ENCODE assay signal across 8 cellular contexts in the genomic region with DNA sequence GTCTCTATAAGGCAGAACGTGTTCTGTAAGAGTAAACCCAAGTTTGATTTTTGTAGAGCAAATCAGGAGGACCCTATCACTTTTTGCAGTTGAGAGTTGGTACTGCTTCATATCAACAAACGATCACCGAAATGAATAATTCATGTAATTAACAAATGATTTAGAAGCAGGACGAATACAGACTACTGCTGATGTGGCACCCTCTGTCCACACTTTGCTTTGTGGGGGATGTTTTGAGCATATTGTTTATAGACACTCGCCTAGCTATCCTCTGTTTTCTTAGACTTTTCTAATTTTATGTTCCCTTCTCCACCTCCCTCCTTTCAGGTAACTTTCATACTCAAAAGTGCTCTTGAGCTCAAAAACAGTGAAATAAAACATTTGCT. TPM values are rescaled to one million over a fixed set of nuclear protein-coding genes. Genes with fewer than 3 reads are reported as not detected.
DNase-seq lines count a peak whose midpoint lies in the region; ATAC-seq and TF ChIP-seq lines count a peak whose summit lies in the region.

No MANE protein-coding gene starts in this region.

- H3K27ac ChIP-seq in heart left ventricle (peak overlapping the region in 11 of 12 donors; percentile 8 to 98 (median 95)), left lung (peak overlapping the region; percentile 93 to 97), upper lobe of right lung (peak overlapping the region; percentile 95)

- peaks cover 0 to 43% (median 25%) of the 10 kb centered on the region in 12 donors for H3K4me1 ChIP-seq in heart left ventricle
- peaks cover 6 to 38% of the 10 kb centered on the region in 2 donors for H3K4me1 ChIP-seq in left lung
- H3K4me1 ChIP-seq in upper lobe of right lung: peaks cover 33% of the 10 kb centered on the region

- no peak for TF ChIP-seq CTCF in heart left ventricle (IDR thresholded peaks at IDR 0.05)
- TF ChIP-seq CTCF in left lung (IDR thresholded peaks at IDR 0.05): no peak
- no peak for TF ChIP-seq CTCF in upper lobe of right lung (IDR thresholded peaks at IDR 0.05)

- H3K27me3 ChIP-seq in heart left ventricle (no peaks in the 10 kb centered on the region), left lung (no peaks in the 10 kb centered on the region), upper lobe of right lung (no peaks in the 10 kb centered on the region)

- H3K9me3 ChIP-seq in heart left ventricle: no peaks in the 10 kb centered on the region
- no peaks in the 10 kb centered on the region for H3K9me3 ChIP-seq in left lung
- no peaks in the 10 kb centered on the region for H3K9me3 ChIP-seq in upper lobe of right lung

- no peak for DNase-seq in heart left ventricle
- no peak for DNase-seq in left cardiac atrium
- peak; percentile 27 for DNase-seq in amniotic epithelial cell (ENCODE audit: low read depth)
- no peak for DNase-seq in left lung
- no peak for DNase-seq in upper lobe of right lung
- no peak for DNase-seq in SIG-M5 treated with dmso at 0.1 percent for 504 hours (lab: John Stamatoyannopoulos, UW; ENCODE audit: unreplicated experiment)

- intact Hi-C loops in heart left ventricle (cut with DNase I) (loop anchor here in 7 of 10 donors (2.0 to 10.0 kb wide), 7 partner anchors 57 to 128 kb away; no protein-coding TSS in a partner anchor), left cardiac atrium (cut with DNase I) (no loop called here), left lung (cut with DNase I) (no loop called here), upper lobe of right lung (cut with DNase I) (no loop called here)

- no peak for TF ChIP-seq POLR2A in heart left ventricle (IDR thresholded peaks at IDR 0.05)

- ATAC-seq in heart left ventricle: no peak
- ATAC-seq in left cardiac atrium: no peak
- ATAC-seq in left lung: no peak
- no peak for ATAC-seq in upper lobe of right lung
- ATAC-seq in HG03039 (IDR thresholded peaks at IDR 0.05; ENCODE audit: unreplicated experiment): no peak
- no peak for ATAC-seq in GM21367 (IDR thresholded peaks at IDR 0.05; ENCODE audit: unreplicated experiment)

- H3K36me3 ChIP-seq in heart left ventricle (no peaks in the 10 kb centered on the region), left lung (no peaks in the 10 kb centered on the region), upper lobe of right lung (no peaks in the 10 kb centered on the region)

- 4 to 8% (median 6%) methylated on average over 5 of the region's 5 CpGs for WGBS in heart left ventricle, 4 donors

- H3K4me3 ChIP-seq in heart left ventricle (peak overlapping the region; percentile 66 to 95 (median 86)), left lung (peak overlapping the region; percentile 77 to 80), upper lobe of right lung (peak overlapping the region; percentile 92)

RNA-seq across cellular contexts. Expression of a gene that starts 1.6 kb away (rescaled TPM):
- 10 to 100 TPM in 8 of 9 donors, 1 to 10 TPM in 1; 9.7 to 18.0 (median 13.7) TPM for total RNA-seq in heart left ventricle
- 10 to 100 TPM in 1 of 2 donors, 1 to 10 TPM in 1; 6.4 to 10.5 TPM for polyA plus RNA-seq in heart left ventricle
- total RNA-seq in left cardiac atrium: 10 to 100 TPM; 12.5 to 16.7 TPM
- 10 to 100 TPM; 38.8 to 46.0 TPM for total RNA-seq in left lung
- 34.5 TPM for total RNA-seq in upper lobe of right lung

Comparison
In these comparisons a context has a peak if more than half of its experiments do, and no peak if none do; other contexts are left out.
1. intact Hi-C loops: an anchor here in heart left ventricle (2.0 to 10.0 kb wide); none called in left cardiac atrium, left lung and upper lobe of right lung.